ENCODE assay signal across 17 cellular contexts in the genomic region with DNA sequence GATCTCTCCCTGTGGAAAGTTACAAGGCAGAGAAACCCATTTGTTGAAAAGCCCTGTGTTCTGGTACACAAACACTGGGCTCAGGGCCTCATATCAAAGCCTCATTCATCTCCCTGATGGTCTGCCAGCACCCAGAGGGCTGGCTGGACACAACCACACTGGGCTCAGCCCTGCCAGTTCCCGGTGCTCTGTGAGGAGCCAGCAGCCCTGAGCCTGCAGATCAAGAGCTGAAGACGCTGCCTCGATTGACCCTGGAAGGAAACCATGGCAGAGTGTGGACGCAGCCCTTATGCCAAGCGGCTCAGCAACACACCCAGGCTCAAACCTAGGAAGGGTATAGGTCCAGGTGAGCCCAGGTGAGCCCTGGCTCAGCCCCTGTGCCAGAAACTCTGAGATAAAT. TPM values are rescaled to one million over a fixed set of nuclear protein-coding genes. Genes with fewer than 3 reads are reported as not detected.
DNase-seq lines count a peak whose midpoint lies in the region; ATAC-seq and TF ChIP-seq lines count a peak whose summit lies in the region.
"Had no signal": no experiment of that assay in that cellular context is flagged by ENCODE, and none has a peak within 500 bp of the region (broad histone marks: within the 10 kb centered on the region; RNA-seq: fewer than 3 reads in every experiment).

No MANE protein-coding gene starts in this region.

- TF ChIP-seq CTCF in brain (conservative IDR thresholded peaks at IDR 0.05), result no peak

- DNase-seq in G401 (ENCODE audit: low spot score) (peak; percentile 88), posterior cingulate gyrus (peak; percentile 76 to 98 (median 82))
- no peak for DNase-seq in stimulated activated CD4-positive, alpha-beta T cell treated with anti-CD3 and anti-CD28 coated beads, Interleukin-15, amount 100 ng/mL, for 24 hours
- no peak for DNase-seq in central memory CD4-positive, alpha-beta T cell
- DNase-seq: activated CD8-positive, alpha-beta T cell treated with anti-CD3 and anti-CD28 coated beads for 36 hours; activated naive CD8-positive, alpha-beta T cell treated with anti-CD3 and anti-CD28 coated beads, Interleukin-2, amount 10 ng/mL, durations not matched to agents 7 days and 5 days; activated T-cell treated with anti-CD3 and anti-CD28 coated beads, Interleukin-2, amount 50 U/mL, for 48 hours; Caco-2; effector memory CD8-positive, alpha-beta T cell; MG63; NCI-H1694; T-helper 1 cell had no signal

- no peak for ATAC-seq in activated T-helper 17 cell treated with anti-CD3 and anti-CD28 coated beads, Interleukin-2, amount 50 U/mL, for 72 hours (replicated peaks)
- ATAC-seq in HG02852 (IDR thresholded peaks at IDR 0.05; ENCODE audit: unreplicated experiment), result no peak
- ATAC-seq: activated CD8-positive, alpha-beta T cell treated with anti-CD3 and anti-CD28 coated beads for 36 hours; effector memory CD8-positive, alpha-beta T cell had no signal

- H3K27me3 ChIP-seq in layer of hippocampus (ENCODE audit: control insufficient read depth, insufficient read depth, low read length), result no peaks in the 10 kb centered on the region
- H3K27me3 ChIP-seq: cardiac muscle cell, MG63 had no signal

- H3K27ac Mint-ChIP-seq in brain, result peak overlapping the region in 2 of 5 experiments; percentile 43 to 45
- no peak overlapping the region for H3K27ac Mint-ChIP-seq in activated T-helper 17 cell treated with anti-CD3 and anti-CD28 coated beads, Interleukin-2, amount 50 U/mL, for 72 hours
- H3K27ac Mint-ChIP-seq: activated CD8-positive, alpha-beta T cell treated with anti-CD3 and anti-CD28 coated beads for 36 hours; activated naive CD8-positive, alpha-beta T cell treated with anti-CD3 and anti-CD28 coated beads, Interleukin-2, amount 10 ng/mL, durations not matched to agents 7 days and 5 days had no signal

- peak overlapping the region in 3 of 5 experiments; percentile 20 to 76 (median 40) for H3K4me3 Mint-ChIP-seq in brain
- no peak overlapping the region for H3K4me3 Mint-ChIP-seq in activated T-helper 17 cell treated with anti-CD3 and anti-CD28 coated beads, Interleukin-2, amount 50 U/mL, for 72 hours

- H3K36me3 Mint-ChIP-seq in brain, result peaks cover 27% of the 10 kb centered on the region
- H3K36me3 Mint-ChIP-seq in activated T-helper 17 cell treated with anti-CD3 and anti-CD28 coated beads, Interleukin-2, amount 50 U/mL, for 72 hours (ENCODE audit: low read depth), result peaks cover 28% of the 10 kb centered on the region

- H3K27ac ChIP-seq in layer of hippocampus (ENCODE audit: low read depth, low read length), result peak overlapping the region; percentile 97
- H3K27ac ChIP-seq: cardiac muscle cell had no signal

- intact Hi-C loops in posterior cingulate gyrus (cut with DNase I), result loop anchor here (5.0 kb wide), 2 partner anchors 102 to 103 kb away; a partner anchor contains a TSS

- peaks cover 30% of the 10 kb centered on the region for H3K4me1 Mint-ChIP-seq in brain
- peaks cover 21% of the 10 kb centered on the region for H3K4me1 Mint-ChIP-seq in activated T-helper 17 cell treated with anti-CD3 and anti-CD28 coated beads, Interleukin-2, amount 50 U/mL, for 72 hours

- H3K9me3 Mint-ChIP-seq in brain, result peaks cover 0 to under 1% (median 0%) of the 10 kb centered on the region in 5 experiments
- no peaks in the 10 kb centered on the region for H3K9me3 Mint-ChIP-seq in activated T-helper 17 cell treated with anti-CD3 and anti-CD28 coated beads, Interleukin-2, amount 50 U/mL, for 72 hours
- H3K9me3 Mint-ChIP-seq: activated CD8-positive, alpha-beta T cell treated with anti-CD3 and anti-CD28 coated beads for 36 hours; effector memory CD8-positive, alpha-beta T cell had no signal

- H3K27me3 Mint-ChIP-seq in brain, result no peaks in the 10 kb centered on the region
- no peaks in the 10 kb centered on the region for H3K27me3 Mint-ChIP-seq in activated T-helper 17 cell treated with anti-CD3 and anti-CD28 coated beads, Interleukin-2, amount 50 U/mL, for 72 hours
- H3K27me3 Mint-ChIP-seq: activated CD8-positive, alpha-beta T cell treated with anti-CD3 and anti-CD28 coated beads for 36 hours; activated naive CD8-positive, alpha-beta T cell treated with anti-CD3 and anti-CD28 coated beads, Interleukin-2, amount 10 ng/mL, durations not matched to agents 7 days and 5 days; effector memory CD8-positive, alpha-beta T cell had no signal

- in situ Hi-C loops in G401 (cut with HindIII; ENCODE audit: low sequenced_read_pairs), result no loop called here

RNA-seq across cellular contexts. Expression of a gene that starts 2.6 kb away (rescaled TPM):
- 4.1 and 8.7 TPM in 2 replicates for total RNA-seq in G401 (2014; rRNA removed; shearing (Covaris generic))
- polyA plus RNA-seq in brain (ENCODE audit: insufficient read depth, low read depth, low replicate concordance), result 11.0 TPM
- total RNA-seq in activated T-helper 17 cell treated with anti-CD3 and anti-CD28 coated beads, Interleukin-2, amount 50 U/mL, for 72 hours, result 10 to 100 TPM; 13.1 to 19.0 TPM

Comparison
In these comparisons a context has a peak if more than half of its experiments do, and no peak if none do; other contexts are left out.
1. DNase-seq: peak in G401 (single experiment) and posterior cingulate gyrus (10 of 10); none in stimulated activated CD4-positive, alpha-beta T cell treated with anti-CD3 and anti-CD28 coated beads, Interleukin-15, amount 100 ng/mL, for 24 hours (single experiment) and central memory CD4-positive, alpha-beta T cell (single experiment).